Comparison of ENCODE assay signal across 11 cellular contexts in the genomic region with DNA sequence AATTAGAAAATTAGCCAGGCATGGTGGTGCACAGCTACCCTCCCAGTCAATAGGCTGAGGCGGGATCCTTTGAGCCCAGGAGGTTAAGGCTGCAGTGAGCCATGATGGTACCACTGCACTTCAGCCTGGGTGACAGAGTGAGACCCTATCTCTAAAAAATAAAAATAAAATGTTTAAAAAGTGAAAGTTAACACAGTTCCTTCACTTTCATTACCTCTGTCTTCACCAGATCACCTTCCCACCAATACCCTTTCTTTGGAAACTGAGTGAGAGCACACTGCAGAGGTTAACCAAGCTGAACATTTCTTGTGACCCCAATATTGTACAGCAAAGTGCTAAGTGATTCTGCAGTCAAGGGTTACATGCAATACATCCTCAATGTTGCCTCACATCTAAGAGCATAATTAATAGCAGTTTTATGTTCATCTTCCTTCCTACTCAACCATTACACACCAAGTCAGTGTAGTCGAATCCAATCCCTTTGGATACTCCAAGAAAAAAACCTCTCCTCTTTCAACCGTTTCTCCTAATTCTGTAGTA. TPM values are rescaled to one million over a fixed set of nuclear protein-coding genes. Genes with fewer than 3 reads are reported as not detected.
DNase-seq lines count a peak whose midpoint lies in the region; ATAC-seq, FAIRE-seq and TF ChIP-seq lines count a peak whose summit lies in the region.
"Had no signal": no experiment of that assay in that cellular context is flagged by ENCODE, and none has a peak within 500 bp of the region (broad histone marks: within the 10 kb centered on the region; RNA-seq: fewer than 3 reads in every experiment).

No MANE protein-coding gene starts in this region.

- TF ChIP-seq POLR2A in right lobe of liver (IDR thresholded peaks at IDR 0.05), result no peak
- TF ChIP-seq POLR2A in stomach (IDR thresholded peaks at IDR 0.05), result no peak
- no peak for TF ChIP-seq POLR2A in GM12891 (IDR thresholded peaks at IDR 0.05; ENCODE audit: low read depth, low read length)

- TF ChIP-seq CTCF in right lobe of liver (IDR thresholded peaks at IDR 0.05) (no peak), stomach (IDR thresholded peaks at IDR 0.05) (no peak), GM13977 (IDR thresholded peaks at IDR 0.05; ENCODE audit: extremely low read depth, insufficient read depth, missing control alignments) (no peak)

- POLR2A ChIA-PET in activated CD4-positive, alpha-beta memory T cell treated with anti-CD3 and anti-CD28 coated beads, Interleukin-2, amount 10 ng/mL, durations not matched to agents 7 days and 5 days (lab: Charles Lee), result no interaction called here
- POLR2A ChIA-PET in activated CD4-positive, alpha-beta memory T cell treated with anti-CD3 and anti-CD28 coated beads for 36 hours (lab: Charles Lee), result no interaction called here

- no peak for DNase-seq in activated CD4-positive, alpha-beta memory T cell treated with anti-CD3 and anti-CD28 coated beads, Interleukin-2, amount 10 ng/mL, durations not matched to agents 7 days and 5 days
- DNase-seq in activated CD4-positive, alpha-beta memory T cell treated with anti-CD3 and anti-CD28 coated beads for 36 hours, result no peak
- no peak for DNase-seq in activated T-helper 1 cell treated with anti-CD3 and anti-CD28 coated beads, Interleukin-12 subunit alpha, Interleukin-12 subunit beta, Interleukin-2, Interleukin-4 antibody, amounts not matched to agents 30 ng/mL and 10 ng/mL and 1 ng/mL, durations not matched to agents 14 hours and 24 hours and 36 hours (ENCODE audit: low spot score)
- DNase-seq in right lobe of liver (no peak), stomach (no peak), GM12891 (ENCODE audit: insufficient read length, low spot score) (no peak), cerebellum (ENCODE audit: low spot score) (no peak), GM13977 (ENCODE audit: low spot score) (no peak)
- DNase-seq: foreskin keratinocyte, NCI-H146 had no signal

- intact Hi-C loops in activated CD4-positive, alpha-beta memory T cell treated with anti-CD3 and anti-CD28 coated beads for 36 hours (cut with micrococcal nuclease), result no loop called here
- intact Hi-C loops in activated T-helper 1 cell treated with anti-CD3 and anti-CD28 coated beads, Interleukin-12 subunit alpha, Interleukin-12 subunit beta, Interleukin-2, Interleukin-4 antibody, amounts not matched to agents 30 ng/mL and 10 ng/mL and 1 ng/mL, durations not matched to agents 14 hours and 24 hours and 36 hours (cut with micrococcal nuclease), result no loop called here
- intact Hi-C loops in right lobe of liver (cut with DNase I) (loop anchor here in 1 of 2 donors (10.0 kb wide), 1 partner anchor 48 kb away; no protein-coding TSS in a partner anchor), stomach (cut with DNase I; ENCODE audit: low total_unique reads) (no loop called here)

- CTCF ChIA-PET in activated CD4-positive, alpha-beta memory T cell treated with anti-CD3 and anti-CD28 coated beads, Interleukin-2, amount 10 ng/mL, durations not matched to agents 7 days and 5 days (lab: Charles Lee), result no interaction called here
- CTCF ChIA-PET in activated CD4-positive, alpha-beta memory T cell treated with anti-CD3 and anti-CD28 coated beads for 36 hours (lab: Charles Lee), result interaction anchor here (0.7 to 0.9 kb wide), 2 partner anchors 46 to 1690 kb away, joined by 3 read pairs; no protein-coding TSS in a partner anchor

- H3K27me3 ChIP-seq in right lobe of liver, result no peaks in the 10 kb centered on the region
- peaks cover 0 to 9% (median 0%) of the 10 kb centered on the region in 3 donors for H3K27me3 ChIP-seq in stomach

- H3K9me3 ChIP-seq in right lobe of liver (no peaks in the 10 kb centered on the region), stomach (no peaks in the 10 kb centered on the region)

- peaks cover 20% of the 10 kb centered on the region for H3K27me3 Mint-ChIP-seq in activated CD4-positive, alpha-beta memory T cell treated with anti-CD3 and anti-CD28 coated beads, Interleukin-2, amount 10 ng/mL, durations not matched to agents 7 days and 5 days
- peaks cover 20% of the 10 kb centered on the region for H3K27me3 Mint-ChIP-seq in activated CD4-positive, alpha-beta memory T cell treated with anti-CD3 and anti-CD28 coated beads for 36 hours
- H3K27me3 Mint-ChIP-seq in activated T-helper 1 cell treated with anti-CD3 and anti-CD28 coated beads, Interleukin-12 subunit alpha, Interleukin-12 subunit beta, Interleukin-2, Interleukin-4 antibody, amounts not matched to agents 30 ng/mL and 10 ng/mL and 1 ng/mL, durations not matched to agents 14 hours and 24 hours and 36 hours (ENCODE audit: insufficient read depth), result peaks cover 32% of the 10 kb centered on the region

- H3K4me1 ChIP-seq in right lobe of liver (peaks cover 0 to 11% (median 4%) of the 10 kb centered on the region in 4 donors), stomach (peaks cover 0 to 24% (median 11%) of the 10 kb centered on the region in 4 donors)

- peaks cover 5% of the 10 kb centered on the region for H3K4me1 Mint-ChIP-seq in activated CD4-positive, alpha-beta memory T cell treated with anti-CD3 and anti-CD28 coated beads, Interleukin-2, amount 10 ng/mL, durations not matched to agents 7 days and 5 days
- peaks cover 4% of the 10 kb centered on the region for H3K4me1 Mint-ChIP-seq in activated CD4-positive, alpha-beta memory T cell treated with anti-CD3 and anti-CD28 coated beads for 36 hours (ENCODE audit: low read depth)
- peaks cover 6% of the 10 kb centered on the region for H3K4me1 Mint-ChIP-seq in activated T-helper 1 cell treated with anti-CD3 and anti-CD28 coated beads, Interleukin-12 subunit alpha, Interleukin-12 subunit beta, Interleukin-2, Interleukin-4 antibody, amounts not matched to agents 30 ng/mL and 10 ng/mL and 1 ng/mL, durations not matched to agents 14 hours and 24 hours and 36 hours (ENCODE audit: low read depth)

- H3K36me3 ChIP-seq in right lobe of liver, result no peaks in the 10 kb centered on the region
- no peaks in the 10 kb centered on the region for H3K36me3 ChIP-seq in stomach

- H3K4me3 Mint-ChIP-seq in activated CD4-positive, alpha-beta memory T cell treated with anti-CD3 and anti-CD28 coated beads, Interleukin-2, amount 10 ng/mL, durations not matched to agents 7 days and 5 days, result peak overlapping the region; percentile 23
- H3K4me3 Mint-ChIP-seq in activated CD4-positive, alpha-beta memory T cell treated with anti-CD3 and anti-CD28 coated beads for 36 hours, result no peak overlapping the region
- peak overlapping the region; percentile 76 for H3K4me3 Mint-ChIP-seq in activated T-helper 1 cell treated with anti-CD3 and anti-CD28 coated beads, Interleukin-12 subunit alpha, Interleukin-12 subunit beta, Interleukin-2, Interleukin-4 antibody, amounts not matched to agents 30 ng/mL and 10 ng/mL and 1 ng/mL, durations not matched to agents 14 hours and 24 hours and 36 hours

- H3K27ac ChIP-seq in right lobe of liver (peak overlapping the region in 2 of 3 donors; percentile 94 to 98), stomach (peak overlapping the region in 3 of 5 donors; percentile 95 to 96 (median 95))
- H3K27ac ChIP-seq: foreskin keratinocyte had no signal

- H3K4me3 ChIP-seq in right lobe of liver (peak overlapping the region in 2 of 3 donors; percentile 84 to 91), stomach (peak overlapping the region in 1 of 4 donors; percentile 71)

- WGBS in right lobe of liver (ENCODE audit: insufficient coverage, low coverage, low lambda C conversion rate, missing lambda C conversion rate), result 51% methylated on average over 3 of the region's 3 CpGs
- whole genome bisulfite sequencing in stomach, 5 donors, result 73 to 81% (median 78%) methylated on average over 3 of the region's 3 CpGs

- no peak overlapping the region for H3K27ac Mint-ChIP-seq in activated CD4-positive, alpha-beta memory T cell treated with anti-CD3 and anti-CD28 coated beads, Interleukin-2, amount 10 ng/mL, durations not matched to agents 7 days and 5 days
- no peak overlapping the region for H3K27ac Mint-ChIP-seq in activated CD4-positive, alpha-beta memory T cell treated with anti-CD3 and anti-CD28 coated beads for 36 hours
- no peak overlapping the region for H3K27ac Mint-ChIP-seq in activated T-helper 1 cell treated with anti-CD3 and anti-CD28 coated beads, Interleukin-12 subunit alpha, Interleukin-12 subunit beta, Interleukin-2, Interleukin-4 antibody, amounts not matched to agents 30 ng/mL and 10 ng/mL and 1 ng/mL, durations not matched to agents 14 hours and 24 hours and 36 hours

- no peak for ATAC-seq in right lobe of liver
- ATAC-seq: foreskin keratinocyte had no signal

- H3K36me3 Mint-ChIP-seq in activated CD4-positive, alpha-beta memory T cell treated with anti-CD3 and anti-CD28 coated beads, Interleukin-2, amount 10 ng/mL, durations not matched to agents 7 days and 5 days (ENCODE audit: low read depth), result no peaks in the 10 kb centered on the region
- H3K36me3 Mint-ChIP-seq in activated CD4-positive, alpha-beta memory T cell treated with anti-CD3 and anti-CD28 coated beads for 36 hours, result no peaks in the 10 kb centered on the region
- peaks cover 1% of the 10 kb centered on the region for H3K36me3 Mint-ChIP-seq in activated T-helper 1 cell treated with anti-CD3 and anti-CD28 coated beads, Interleukin-12 subunit alpha, Interleukin-12 subunit beta, Interleukin-2, Interleukin-4 antibody, amounts not matched to agents 30 ng/mL and 10 ng/mL and 1 ng/mL, durations not matched to agents 14 hours and 24 hours and 36 hours (ENCODE audit: low read depth)

- in situ Hi-C loops in GM13977 (cut with MboI; ENCODE audit: low pct_unique_long_range_greater_than_20kb, low sequenced_read_pairs, unreplicated experiment), result no loop called here

- no peak for TF ChIP-seq EP300 in stomach (IDR thresholded peaks at IDR 0.05)

- H3K9me3 Mint-ChIP-seq in activated CD4-positive, alpha-beta memory T cell treated with anti-CD3 and anti-CD28 coated beads, Interleukin-2, amount 10 ng/mL, durations not matched to agents 7 days and 5 days, result no peaks in the 10 kb centered on the region
- H3K9me3 Mint-ChIP-seq in activated CD4-positive, alpha-beta memory T cell treated with anti-CD3 and anti-CD28 coated beads for 36 hours, result no peaks in the 10 kb centered on the region
- H3K9me3 Mint-ChIP-seq in activated T-helper 1 cell treated with anti-CD3 and anti-CD28 coated beads, Interleukin-12 subunit alpha, Interleukin-12 subunit beta, Interleukin-2, Interleukin-4 antibody, amounts not matched to agents 30 ng/mL and 10 ng/mL and 1 ng/mL, durations not matched to agents 14 hours and 24 hours and 36 hours, result no peaks in the 10 kb centered on the region

- no peak for FAIRE-seq in GM12891 (lab: Jason Lieb, UNC)
- FAIRE-seq: islet of Langerhans had no signal

RNA-seq across cellular contexts. Expression of a gene that starts 1.7 kb away (rescaled TPM):
- under 1 TPM in 1 of 2 experiments, not detected in 1; 0.20 TPM for total RNA-seq in activated CD4-positive, alpha-beta memory T cell treated with anti-CD3 and anti-CD28 coated beads, Interleukin-2, amount 10 ng/mL, durations not matched to agents 7 days and 5 days
- total RNA-seq in activated CD4-positive, alpha-beta memory T cell treated with anti-CD3 and anti-CD28 coated beads for 36 hours, result under 1 TPM; 0.29 to 0.31 TPM
- total RNA-seq in activated T-helper 1 cell treated with anti-CD3 and anti-CD28 coated beads, Interleukin-12 subunit alpha, Interleukin-12 subunit beta, Interleukin-2, Interleukin-4 antibody, amounts not matched to agents 30 ng/mL and 10 ng/mL and 1 ng/mL, durations not matched to agents 14 hours and 24 hours and 36 hours, result 0.26 and 0.29 TPM in 2 replicates
- 10 to 100 TPM in 4 of 6 experiments, 1 to 10 TPM in 2; 8.2 to 16.0 (median 11.3) TPM for total RNA-seq in right lobe of liver
- 10 to 100 TPM in 4 of 5 donors, 1 to 10 TPM in 1; 3.2 to 23.3 (median 12.1) TPM for total RNA-seq in stomach
- 1 to 10 TPM; 1.9 to 3.7 (median 3.2) TPM for polyA plus RNA-seq in stomach
- 1.2 TPM for polyA plus RNA-seq in GM12891 (2012; ENCODE audit: low read depth, missing spikeins)
- total RNA-seq in cerebellum, result 2.9 TPM
